ENCODE assay signal across 8 cellular contexts in the genomic region with DNA sequence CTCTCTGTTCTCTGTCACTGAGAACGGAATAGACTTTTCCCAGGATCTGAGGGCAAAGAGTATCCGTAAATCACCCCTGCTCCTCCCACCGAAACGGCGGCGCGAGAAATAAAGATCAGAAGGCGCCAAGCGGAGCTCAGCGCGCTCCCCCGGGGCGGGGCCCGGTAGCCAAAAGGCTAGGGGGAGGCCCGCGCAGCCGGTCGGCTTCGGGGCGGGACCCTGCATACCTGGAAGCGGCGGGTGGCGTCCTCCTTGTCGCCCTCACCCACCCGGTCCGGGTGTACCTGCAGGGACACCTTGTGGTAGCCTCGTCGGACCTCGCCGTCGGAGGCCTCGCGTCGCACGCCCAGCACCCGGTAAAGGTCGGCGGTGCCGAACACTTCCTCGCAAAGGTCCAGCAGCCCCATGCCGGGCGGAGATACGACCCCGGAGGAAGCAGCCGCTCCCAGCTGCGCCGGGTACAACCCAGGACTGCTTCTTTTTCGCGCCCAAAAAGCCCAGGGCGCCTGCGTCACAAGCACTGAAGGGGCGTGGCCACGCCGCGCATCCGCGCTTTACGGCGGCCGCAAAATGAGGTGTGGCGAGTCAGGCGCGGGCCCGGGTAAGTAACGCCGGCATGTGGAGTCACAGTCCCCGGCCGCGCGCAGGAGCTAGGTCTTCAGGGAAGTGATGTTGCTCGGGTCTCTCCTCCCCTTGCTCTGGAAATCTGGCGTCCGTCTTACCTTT. TPM values are rescaled to one million over a fixed set of nuclear protein-coding genes. Genes with fewer than 3 reads are reported as not detected.
DNase-seq lines count a peak whose midpoint lies in the region; ATAC-seq and TF ChIP-seq lines count a peak whose summit lies in the region.

A gene with protein sequence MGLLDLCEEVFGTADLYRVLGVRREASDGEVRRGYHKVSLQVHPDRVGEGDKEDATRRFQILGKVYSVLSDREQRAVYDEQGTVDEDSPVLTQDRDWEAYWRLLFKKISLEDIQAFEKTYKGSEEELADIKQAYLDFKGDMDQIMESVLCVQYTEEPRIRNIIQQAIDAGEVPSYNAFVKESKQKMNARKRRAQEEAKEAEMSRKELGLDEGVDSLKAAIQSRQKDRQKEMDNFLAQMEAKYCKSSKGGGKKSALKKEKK (minus strand): TSS at position 473 of the 726 bp plus-strand sequence. CDS start 66 bp downstream, at position 407.

- H3K9me3 ChIP-seq in WERI-Rb-1 (ENCODE audit: severe bottlenecking) = no peaks in the 10 kb centered on the region
- no peaks in the 10 kb centered on the region for H3K9me3 ChIP-seq in mammary epithelial cell (replicated peaks; ENCODE audit: insufficient read depth, low read length)

- dilution Hi-C loops in mammary epithelial cell (cut with HindIII; ENCODE audit: low sequenced_read_pairs) = no loop called here

- no peak for TF ChIP-seq CTCF in AG04449 (IDR thresholded peaks at IDR 0.05; ENCODE audit: insufficient read depth, low read length, missing control alignments)
- TF ChIP-seq CTCF in WERI-Rb-1 (IDR thresholded peaks at IDR 0.05; ENCODE audit: low read depth, low read length) = 0 out of 2 replicates have a peak, but pooled peaks have one; percentile 16
- peak in 1 of 2 donors; percentile 26 for TF ChIP-seq CTCF in mammary epithelial cell (conservative IDR thresholded peaks at IDR 0.05 in 1 of 2, IDR thresholded peaks at IDR 0.05 in 1 of 2; ENCODE audit: extremely low read depth in 1 of 2, insufficient read depth in 1 of 2, low read depth in 1 of 2, low read length in 2 of 2)

- DNase-seq in AG04449 (ENCODE audit: low read depth, low spot score) (peak; percentile 50), NCI-H2196 (lab: John Stamatoyannopoulos, UW; ENCODE audit: unreplicated experiment) (peak; percentile 80), WERI-Rb-1 (peak; percentile 97), mammary epithelial cell (peak; percentile 96), iPS-NIHi7 (ENCODE audit: extremely low spot score) (peak; percentile 93), smooth muscle cell of the brain vasculature (ENCODE audit: low read depth, low spot score) (peak; percentile 90)

- H3K79me2 ChIP-seq in mammary epithelial cell (ENCODE audit: insufficient read depth, low read length) = peaks cover 84% of the 10 kb centered on the region

- WGBS in mammary epithelial cell (ENCODE audit: low coverage, missing lambda C conversion rate) = 6% methylated on average over 30 of the region's 73 CpGs

- in situ Hi-C loops in mammary epithelial cell (cut with MboI; ENCODE audit: low sequenced_read_pairs in 2 of 2) = no loop called here

- BruUV-seq in mammary epithelial cell (replicated peaks; lab: Mats Ljungman, UMichigan) = no TSS peak

- H3K27me3 ChIP-seq in WERI-Rb-1 (ENCODE audit: insufficient read depth, low read depth, severe bottlenecking) (no peaks in the 10 kb centered on the region), mammary epithelial cell (ENCODE audit: insufficient read depth, low read length) (no peaks in the 10 kb centered on the region)

- POLR2A ChIA-PET in AG04449 (lab: Yijun Ruan, JAX) = interaction anchor here (0.6 to 1.9 kb wide), 10 partner anchors 8 to 249 kb away, joined by 3 to 8 read pairs (median 4); partner anchors contain the start of genes CFAP70, ECD, FAM149B1 and PPP3CB

- peak within 1 kb of the TSS; percentile 98 for H3K27ac ChIP-seq in WERI-Rb-1
- H3K27ac ChIP-seq in mammary epithelial cell (ENCODE audit: insufficient read depth, low read depth, low read length) = peak within 1 kb of the TSS; percentile 92

- H2AFZ ChIP-seq in mammary epithelial cell (ENCODE audit: low read depth, low read length) = peak within 1 kb of the TSS; percentile 85

- peaks cover 40% of the 10 kb centered on the region for H3K4me1 ChIP-seq in mammary epithelial cell (ENCODE audit: insufficient read depth, low read length)

- intact Hi-C loops in mammary epithelial cell (cut with micrococcal nuclease) = loop anchor here (1.0 kb wide), 1 partner anchor 79 kb away; the partner anchor contains the start of genes ECD and FAM149B1

- H4K20me1 ChIP-seq in mammary epithelial cell (ENCODE audit: insufficient read depth, low read length) = no peaks in the 10 kb centered on the region

- peak within 1 kb of the TSS; percentile 92 for H3K4me3 ChIP-seq in AG04449 (ENCODE audit: low read depth, low read length)
- H3K4me3 ChIP-seq in WERI-Rb-1 (ENCODE audit: low read depth, low read length) = peak within 1 kb of the TSS; percentile 86
- H3K4me3 ChIP-seq in mammary epithelial cell (replicated peaks in 1 of 3; ENCODE audit: insufficient read depth in 1 of 3, low read depth in 2 of 3, low read length in 3 of 3) = peak within 1 kb of the TSS; percentile 89 to 98 (median 91)

- H3K36me3 ChIP-seq in WERI-Rb-1 = peaks cover 78% of the 10 kb centered on the region
- peaks cover 18% of the 10 kb centered on the region for H3K36me3 ChIP-seq in mammary epithelial cell (ENCODE audit: insufficient read depth, low read length)

- CTCF ChIA-PET in AG04449 (lab: Yijun Ruan, JAX) = interaction anchor here (2.4 kb wide), 1 partner anchor 17 kb away, joined by 9 read pairs; no protein-coding TSS in a partner anchor
- CTCF ChIA-PET in mammary epithelial cell (lab: Charles Lee; ENCODE audit: low non-redundant PET) = no interaction called here

- peak within 1 kb of the TSS; percentile 93 for H3K4me2 ChIP-seq in mammary epithelial cell (ENCODE audit: insufficient read depth, low read depth, low read length)

- peak within 1 kb of the TSS; percentile 96 for H3K9ac ChIP-seq in mammary epithelial cell (ENCODE audit: insufficient read depth, low read length)

- ATAC-seq in GM18870 (IDR thresholded peaks at IDR 0.05; ENCODE audit: unreplicated experiment) (peak; percentile 73), HG03135 (IDR thresholded peaks at IDR 0.05; ENCODE audit: unreplicated experiment) (peak; percentile 81)

RNA-seq across cellular contexts. Expression of the gene that starts here (rescaled TPM):
- 10 to 100 TPM; 19.5 to 38.7 TPM for total RNA-seq in mammary epithelial cell
- polyA plus RNA-seq in mammary epithelial cell = 32.0 TPM
- 19.1 TPM for polyA minus RNA-seq in mammary epithelial cell

Comparison
In these comparisons a context has a peak if more than half of its experiments do, and no peak if none do; other contexts are left out.
1. Peak in every context shown above with its lines: DNase-seq, ATAC-seq, H3K4me3 ChIP-seq and H3K27ac ChIP-seq.